In genomic region chr6:62284725-62285124, GRCh38 we compare ENCODE assay signal across 26 cellular contexts. TPM values are rescaled to one million over a fixed set of nuclear protein-coding genes. Genes with fewer than 3 reads are reported as not detected.
DNase-seq lines count a peak whose midpoint lies in the region; TF ChIP-seq lines count a peak whose summit lies in the region.
"Had no signal": no experiment of that assay in that cellular context is flagged by ENCODE, and none has a peak within 500 bp of the region (broad histone marks: within the 10 kb centered on the region; RNA-seq: fewer than 3 reads in every experiment).

No MANE protein-coding gene starts in this region.

- H3K4me3 Mint-ChIP-seq in neural crest cell = peak overlapping the region; percentile 93
- H3K4me3 Mint-ChIP-seq: activated CD8-positive, alpha-beta memory T cell treated with anti-CD3 and anti-CD28 coated beads, Interleukin-2, amount 10 ng/mL, durations not matched to agents 7 days and 5 days had no signal

- H3K27me3 Mint-ChIP-seq in neural crest cell (ENCODE audit: low read depth) = peaks cover 26% of the 10 kb centered on the region

- DNase-seq in Karpas-422 (peak; percentile 70), hepatocyte (ENCODE audit: low spot score) (no peak), neural crest cell (ENCODE audit: low read depth, low spot score) (no peak), 8988T (no peak), retina (no peak), DMS79 treated with DMSO at 0.1 percent for 48 hours (lab: John Stamatoyannopoulos, UW) (no peak), germinal center (ENCODE audit: low spot score) (no peak)
- DNase-seq: activated CD4-positive, alpha-beta T cell treated with anti-CD3 and anti-CD28 coated beads for 4 hours; activated CD8-positive, alpha-beta memory T cell treated with anti-CD3 and anti-CD28 coated beads, Interleukin-2, amount 10 ng/mL, durations not matched to agents 7 days and 5 days; DMS 273 treated with DMSO at 0.1 percent for 48 hours; effector memory CD4-positive, alpha-beta T cell; gastrocnemius medialis; NCI-H1105; NCI-H524; right cardiac atrium; Right ventricle myocardium superior had no signal

- no peak overlapping the region for H3K27ac Mint-ChIP-seq in neural crest cell (ENCODE audit: unreplicated experiment)
- H3K27ac Mint-ChIP-seq: activated naive CD4-positive, alpha-beta T cell treated with anti-CD3 and anti-CD28 coated beads, Interleukin-2, amount 50 U/mL, for 72 hours; activated T-helper 1 cell treated with anti-CD3 and anti-CD28 coated beads, Interleukin-12 subunit alpha, Interleukin-12 subunit beta, Interleukin-2, Interleukin-4 antibody, amounts not matched to agents 30 ng/mL and 10 ng/mL and 1 ng/mL, durations not matched to agents 14 hours and 24 hours and 36 hours had no signal

- peaks cover 7% of the 10 kb centered on the region for H3K4me1 ChIP-seq in DOHH2 (ENCODE audit: control insufficient read depth, low read length)
- peaks cover 26% of the 10 kb centered on the region for H3K4me1 ChIP-seq in Karpas-422 (ENCODE audit: low read length)
- H3K4me1 ChIP-seq in hepatocyte (ENCODE audit: insufficient read depth) = no peaks in the 10 kb centered on the region
- H3K4me1 ChIP-seq: gastrocnemius medialis had no signal

- H3K36me3 ChIP-seq in DOHH2 (ENCODE audit: control insufficient read depth, low read length) = no peaks in the 10 kb centered on the region
- H3K36me3 ChIP-seq in Karpas-422 (ENCODE audit: insufficient read depth, low read length) = peaks cover 28% of the 10 kb centered on the region
- H3K36me3 ChIP-seq in hepatocyte (replicated peaks; ENCODE audit: insufficient read depth, low read depth) = no peaks in the 10 kb centered on the region
- H3K36me3 ChIP-seq: esophagus muscularis mucosa, gastrocnemius medialis, neutrophil, thoracic aorta had no signal

- no peaks in the 10 kb centered on the region for H3K9me3 Mint-ChIP-seq in neural crest cell
- H3K9me3 Mint-ChIP-seq: activated T-helper 1 cell treated with anti-CD3 and anti-CD28 coated beads, Interleukin-12 subunit alpha, Interleukin-12 subunit beta, Interleukin-2, Interleukin-4 antibody, amounts not matched to agents 30 ng/mL and 10 ng/mL and 1 ng/mL, durations not matched to agents 14 hours and 24 hours and 36 hours had no signal

- WGBS in hepatocyte (ENCODE audit: low lambda C conversion rate, missing lambda C conversion rate) = 45% methylated on average over 2 of the region's 2 CpGs

- H3F3A ChIP-seq in DOHH2 (ENCODE audit: control insufficient read depth, insufficient read depth) = no peaks in the 10 kb centered on the region

- H3K27me3 ChIP-seq in DOHH2 (ENCODE audit: control insufficient read depth, low read length) (no peaks in the 10 kb centered on the region), Karpas-422 (ENCODE audit: low read length) (no peaks in the 10 kb centered on the region), hepatocyte (peaks cover 4% of the 10 kb centered on the region)

- H3K4me1 Mint-ChIP-seq in neural crest cell = peaks cover 23% of the 10 kb centered on the region
- H3K4me1 Mint-ChIP-seq: activated CD8-positive, alpha-beta memory T cell treated with anti-CD3 and anti-CD28 coated beads, Interleukin-2, amount 10 ng/mL, durations not matched to agents 7 days and 5 days had no signal

- TF ChIP-seq CTCF in DOHH2 (IDR thresholded peaks at IDR 0.05; ENCODE audit: low read depth, low read length, poor library complexity, severe bottlenecking) = no peak
- TF ChIP-seq CTCF in hepatocyte (IDR thresholded peaks at IDR 0.05; ENCODE audit: poor library complexity) = no peak
- TF ChIP-seq CTCF in neural crest cell (conservative IDR thresholded peaks at IDR 0.05) = no peak

- no peaks in the 10 kb centered on the region for H3K9me2 ChIP-seq in DOHH2 (replicated peaks; ENCODE audit: control insufficient read depth, low read length)
- no peaks in the 10 kb centered on the region for H3K9me2 ChIP-seq in Karpas-422 (replicated peaks; ENCODE audit: insufficient read depth, low read length)
- no peaks in the 10 kb centered on the region for H3K9me2 ChIP-seq in hepatocyte (replicated peaks; ENCODE audit: insufficient read depth)

- H4K20me1 ChIP-seq in DOHH2 (ENCODE audit: control insufficient read depth, insufficient read depth, low read depth, low read length) = no peaks in the 10 kb centered on the region
- peaks cover 4% of the 10 kb centered on the region; the same call in 1 of the 2 replicates for H4K20me1 ChIP-seq in Karpas-422 (ENCODE audit: insufficient read depth, low read depth, low read length)
- no peaks in the 10 kb centered on the region for H4K20me1 ChIP-seq in hepatocyte (ENCODE audit: insufficient read depth, poor library complexity, severe bottlenecking)

- H3K4me2 ChIP-seq in DOHH2 (ENCODE audit: low read length) (peak overlapping the region; percentile 51), Karpas-422 (ENCODE audit: low read depth, low read length, poor library complexity, severe bottlenecking) (peak overlapping the region; percentile 84), hepatocyte (peak overlapping the region; percentile 84)

- H3K79me2 ChIP-seq in DOHH2 (ENCODE audit: control insufficient read depth, low read length) (no peaks in the 10 kb centered on the region), Karpas-422 (ENCODE audit: low read length) (peaks cover 62% of the 10 kb centered on the region), hepatocyte (peaks cover 39% of the 10 kb centered on the region)

- no peaks in the 10 kb centered on the region for H3K36me3 Mint-ChIP-seq in neural crest cell (ENCODE audit: low read depth)
- H3K36me3 Mint-ChIP-seq: activated CD8-positive, alpha-beta memory T cell treated with anti-CD3 and anti-CD28 coated beads, Interleukin-2, amount 10 ng/mL, durations not matched to agents 7 days and 5 days had no signal

- H3K9ac ChIP-seq in Karpas-422 (ENCODE audit: low read length) = peak overlapping the region; percentile 93

- no peak overlapping the region for H3K27ac ChIP-seq in DOHH2 (ENCODE audit: low read depth, low read length)
- peak overlapping the region; percentile 63 for H3K27ac ChIP-seq in Karpas-422 (ENCODE audit: low read length)
- no peak overlapping the region for H3K27ac ChIP-seq in hepatocyte
- H3K27ac ChIP-seq: esophagus muscularis mucosa, gastrocnemius medialis, neutrophil, thoracic aorta had no signal

- H2AFZ ChIP-seq in Karpas-422 (ENCODE audit: low read length) = 0 out of 2 replicates have a peak overlapping the region, but pooled peaks have one; percentile 76
- H2AFZ ChIP-seq in hepatocyte = peak overlapping the region; percentile 56

- H3K4me3 ChIP-seq in DOHH2 (ENCODE audit: low read length) = peak overlapping the region; percentile 56
- H3K4me3 ChIP-seq in Karpas-422 (ENCODE audit: low read length) = peak overlapping the region; percentile 98
- H3K4me3 ChIP-seq in hepatocyte = peak overlapping the region; percentile 48

- H3K9me3 ChIP-seq in DOHH2 (ENCODE audit: control insufficient read depth, insufficient read depth, low read length) (no peaks in the 10 kb centered on the region), Karpas-422 (ENCODE audit: low read length) (no peaks in the 10 kb centered on the region), hepatocyte (ENCODE audit: low read depth) (no peaks in the 10 kb centered on the region)
- H3K9me3 ChIP-seq: esophagus muscularis mucosa, gastrocnemius medialis, neutrophil, thoracic aorta had no signal

RNA-seq across cellular contexts. Expression of gene KHDRBS2, which starts 1.3 kb away (rescaled TPM):
- total RNA-seq in Karpas-422 (2014; rRNA removed; shearing (Covaris generic); ENCODE audit: low replicate concordance) = 40.1 and 41.8 TPM in 2 replicates
- total RNA-seq in hepatocyte (12.3 and 12.4 TPM in 2 replicates), neural crest cell (7.0 and 7.3 TPM in 2 replicates)
- 4.3 and 5.9 TPM in 2 replicates for polyA plus RNA-seq in hepatocyte
- total RNA-seq: activated CD8-positive, alpha-beta memory T cell treated with anti-CD3 and anti-CD28 coated beads, Interleukin-2, amount 10 ng/mL, durations not matched to agents 7 days and 5 days; activated naive CD4-positive, alpha-beta T cell treated with anti-CD3 and anti-CD28 coated beads, Interleukin-2, amount 50 U/mL, for 72 hours; activated T-helper 1 cell treated with anti-CD3 and anti-CD28 coated beads, Interleukin-12 subunit alpha, Interleukin-12 subunit beta, Interleukin-2, Interleukin-4 antibody, amounts not matched to agents 30 ng/mL and 10 ng/mL and 1 ng/mL, durations not matched to agents 14 hours and 24 hours and 36 hours; astrocyte; H4; LHCN-M2; Right ventricle myocardium superior had no signal
- polyA plus RNA-seq: AG04450, right cardiac atrium had no signal

Comparison
In these comparisons a context has a peak if more than half of its experiments do, and no peak if none do; other contexts are left out.
1. H3K4me3 ChIP-seq: peak in every context shown above with its lines; median percentile 98 in Karpas-422; 56 in DOHH2; 48 in hepatocyte.